8 cellular contexts compared by ENCODE assay signal in genomic region chr3:132659000-132659369, GRCh38. TPM values are rescaled to one million over a fixed set of nuclear protein-coding genes. Genes with fewer than 3 reads are reported as not detected.
DNase-seq lines count a peak whose midpoint lies in the region; ATAC-seq, FAIRE-seq and TF ChIP-seq lines count a peak whose summit lies in the region.

No MANE protein-coding gene starts in this region.

- no peak for TF ChIP-seq CTCF in CD4-positive, alpha-beta T cell (IDR thresholded peaks at IDR 0.05)
- no peak for TF ChIP-seq CTCF in keratinocyte (optimal IDR thresholded peaks at IDR 0.05 in 1 of 3, IDR thresholded peaks at IDR 0.05 in 1 of 3, conservative IDR thresholded peaks at IDR 0.05 in 1 of 3; ENCODE audit: extremely low read depth in 1 of 3, insufficient read depth in 2 of 3, low read length in 3 of 3)

- H3K27ac Mint-ChIP-seq in CD4-positive, alpha-beta T cell: peak overlapping the region; percentile 98
- peak overlapping the region; percentile 94 for H3K27ac Mint-ChIP-seq in activated naive CD8-positive, alpha-beta T cell treated with anti-CD3 and anti-CD28 coated beads, Interleukin-2, amount 10 ng/mL, durations not matched to agents 7 days and 5 days

- dilution Hi-C loops in keratinocyte (cut with MboI; ENCODE audit: extremely low pct_ligation_motif_present, low sequenced_read_pairs): no loop called here

- peak overlapping the region; percentile 86 to 99 (median 98) for H3K4me3 ChIP-seq in keratinocyte (ENCODE audit: control insufficient read depth in 2 of 3, extremely low read depth in 1 of 3, insufficient read depth in 2 of 3, low read depth in 1 of 3, low read length in 3 of 3)

- CTCF ChIA-PET in CD4-positive, alpha-beta T cell (lab: Charles Lee): interaction anchor here (1.3 to 1.8 kb wide), 4 partner anchors 11 to 17 kb away, joined by 3 to 6 read pairs (median 4); no protein-coding TSS in a partner anchor
- CTCF ChIA-PET in HEK293T (lab: Yijun Ruan, JAX): interaction anchor here (0.6 to 1.5 kb wide), 4 partner anchors 25 to 1195 kb away, joined by 3 read pairs; no protein-coding TSS in a partner anchor

- DNase-seq in CD4-positive, alpha-beta T cell: no peak
- DNase-seq in HEK293T (ENCODE audit: extremely low spot score) (peak; percentile 49), keratinocyte (ENCODE audit: low read depth, low spot score) (no peak), stromal cell of bone marrow (ENCODE audit: low read depth) (peak; percentile 3), RCC 7860 (ENCODE audit: low spot score) (no peak)
- no peak for DNase-seq in activated naive CD8-positive, alpha-beta T cell treated with anti-CD3 and anti-CD28 coated beads, Interleukin-2, amount 10 ng/mL, durations not matched to agents 7 days and 5 days

- no peak for ATAC-seq in CD4-positive, alpha-beta T cell (ENCODE audit: poor library complexity)
- no peak for ATAC-seq in activated naive CD8-positive, alpha-beta T cell treated with anti-CD3 and anti-CD28 coated beads, Interleukin-2, amount 10 ng/mL, durations not matched to agents 7 days and 5 days (ENCODE audit: low read depth)
- no peak for ATAC-seq in GM21390 (IDR thresholded peaks at IDR 0.05; ENCODE audit: unreplicated experiment)
- no peak for ATAC-seq in GM21737 (IDR thresholded peaks at IDR 0.05; ENCODE audit: unreplicated experiment)

- H3K9me1 ChIP-seq in keratinocyte (ENCODE audit: control insufficient read depth, extremely low read depth, insufficient read depth, low read length): no peaks in the 10 kb centered on the region

- H4K20me1 ChIP-seq in keratinocyte (ENCODE audit: control insufficient read depth, extremely low read depth, insufficient read depth, low read length): no peaks in the 10 kb centered on the region

- H3K27me3 ChIP-seq in CD4-positive, alpha-beta T cell (ENCODE audit: control insufficient read depth, insufficient read depth, low read length): no peaks in the 10 kb centered on the region
- H3K27me3 ChIP-seq in keratinocyte (ENCODE audit: control insufficient read depth, extremely low read depth, insufficient read depth, low read length): no peaks in the 10 kb centered on the region

- H3K4me1 Mint-ChIP-seq in CD4-positive, alpha-beta T cell (ENCODE audit: low read depth): peaks cover 74% of the 10 kb centered on the region
- peaks cover 36% of the 10 kb centered on the region for H3K4me1 Mint-ChIP-seq in activated naive CD8-positive, alpha-beta T cell treated with anti-CD3 and anti-CD28 coated beads, Interleukin-2, amount 10 ng/mL, durations not matched to agents 7 days and 5 days

- H3K36me3 ChIP-seq in keratinocyte (ENCODE audit: control insufficient read depth in 2 of 2, extremely low read depth in 1 of 2, insufficient read depth in 2 of 2, low read length in 2 of 2): no peaks in the 10 kb centered on the region

- no peaks in the 10 kb centered on the region for H3K9me3 Mint-ChIP-seq in CD4-positive, alpha-beta T cell
- no peaks in the 10 kb centered on the region for H3K9me3 Mint-ChIP-seq in activated naive CD8-positive, alpha-beta T cell treated with anti-CD3 and anti-CD28 coated beads, Interleukin-2, amount 10 ng/mL, durations not matched to agents 7 days and 5 days

- H3K9ac ChIP-seq in keratinocyte (ENCODE audit: control insufficient read depth, extremely low read depth, insufficient read depth, low read length): peak overlapping the region; percentile 95

- FAIRE-seq in keratinocyte (lab: Jason Lieb, UNC) (peak; percentile 57), RCC 7860 (lab: Jason Lieb, UNC) (no peak)

- H3K4me2 ChIP-seq in keratinocyte (ENCODE audit: control insufficient read depth, extremely low read depth, insufficient read depth, low read depth, low read length): peak overlapping the region; percentile 97

- H3K4me1 ChIP-seq in keratinocyte (ENCODE audit: control insufficient read depth, extremely low read depth, insufficient read depth, low read length): peaks cover 14% of the 10 kb centered on the region

- H2AFZ ChIP-seq in keratinocyte (ENCODE audit: control insufficient read depth, low read length): peak overlapping the region; percentile 81

- H3K79me2 ChIP-seq in keratinocyte (ENCODE audit: control insufficient read depth, insufficient read depth, low read length): peaks cover 51% of the 10 kb centered on the region

- intact Hi-C loops in CD4-positive, alpha-beta T cell (cut with DNase I, micrococcal nuclease): loop anchor here in 1 of 2 experiments (5.0 to 10.0 kb wide), 2 partner anchors 916 to 1157 kb away; partner anchors contain the start of genes CDV3 and MRPL3

- H3K36me3 Mint-ChIP-seq in CD4-positive, alpha-beta T cell (ENCODE audit: low read depth): peaks cover 23% of the 10 kb centered on the region
- peaks cover 4% of the 10 kb centered on the region for H3K36me3 Mint-ChIP-seq in activated naive CD8-positive, alpha-beta T cell treated with anti-CD3 and anti-CD28 coated beads, Interleukin-2, amount 10 ng/mL, durations not matched to agents 7 days and 5 days

- no peaks in the 10 kb centered on the region for H3K9me3 ChIP-seq in CD4-positive, alpha-beta T cell (ENCODE audit: control insufficient read depth, low read length)
- H3K9me3 ChIP-seq in keratinocyte (ENCODE audit: control insufficient read depth, low read depth, low read length): no peaks in the 10 kb centered on the region

- peak overlapping the region; percentile 100 for H3K4me3 Mint-ChIP-seq in CD4-positive, alpha-beta T cell
- H3K4me3 Mint-ChIP-seq in activated naive CD8-positive, alpha-beta T cell treated with anti-CD3 and anti-CD28 coated beads, Interleukin-2, amount 10 ng/mL, durations not matched to agents 7 days and 5 days: peak overlapping the region; percentile 96

- H3K27me3 Mint-ChIP-seq in CD4-positive, alpha-beta T cell: no peaks in the 10 kb centered on the region
- H3K27me3 Mint-ChIP-seq in activated naive CD8-positive, alpha-beta T cell treated with anti-CD3 and anti-CD28 coated beads, Interleukin-2, amount 10 ng/mL, durations not matched to agents 7 days and 5 days: no peaks in the 10 kb centered on the region

- no peak overlapping the region for H3K27ac ChIP-seq in CD4-positive, alpha-beta T cell (ENCODE audit: low read depth, low read length)
- peak overlapping the region; percentile 95 for H3K27ac ChIP-seq in keratinocyte (ENCODE audit: control insufficient read depth, insufficient read depth, low read length)

- POLR2A ChIA-PET in CD4-positive, alpha-beta T cell (lab: Charles Lee): interaction anchor here (0.8 to 1.4 kb wide), 3 partner anchors 14 to 25 kb away, joined by 3 to 8 read pairs (median 4); no protein-coding TSS in a partner anchor
- POLR2A ChIA-PET in HEK293T (lab: Yijun Ruan, JAX): interaction anchor here (0.7 to 2.4 kb wide), 11 partner anchors 11 to 65 kb away, joined by 3 to 6 read pairs (median 3); no protein-coding TSS in a partner anchor
- POLR2A ChIA-PET in activated naive CD8-positive, alpha-beta T cell treated with anti-CD3 and anti-CD28 coated beads, Interleukin-2, amount 10 ng/mL, durations not matched to agents 7 days and 5 days (lab: Charles Lee): interaction anchor here (0.8 kb wide), 1 partner anchor 14 kb away, joined by 3 read pairs; no protein-coding TSS in a partner anchor

TF ChIP-seq in HEK293T, 16 proteins besides CTCF, POLR2A, EP300 and RAD21:
- TF ChIP-seq L3MBTL2 (conservative IDR thresholded peaks at IDR 0.05) (no peak), ARNT (IDR thresholded peaks at IDR 0.05) (no peak), SP1 (IDR thresholded peaks at IDR 0.05) (no peak), NFRKB (IDR thresholded peaks at IDR 0.05) (peak; percentile 40; the same call in 1 of the 2 replicates), CTBP1 (IDR thresholded peaks at IDR 0.05; ENCODE audit: borderline replicate concordance) (no peak), SUZ12 (IDR thresholded peaks at IDR 0.05) (no peak), ELF4 (IDR thresholded peaks at IDR 0.05) (0 out of 2 replicates have a peak, but pooled peaks have one; percentile 13), HDGF (IDR thresholded peaks at IDR 0.05; ENCODE audit: borderline replicate concordance) (no peak)

RNA-seq across cellular contexts. Expression of gene ACAD11, which starts 0.6 kb away (rescaled TPM):
- 10 to 100 TPM; 26.6 to 27.9 TPM for total RNA-seq in CD4-positive, alpha-beta T cell
- total RNA-seq in activated naive CD8-positive, alpha-beta T cell treated with anti-CD3 and anti-CD28 coated beads, Interleukin-2, amount 10 ng/mL, durations not matched to agents 7 days and 5 days: 10 to 100 TPM; 18.5 to 19.4 TPM
- 15.4 to 32.1 TPM (median 28.4 TPM) in 3 replicates for polyA plus RNA-seq in keratinocyte
- polyA plus RNA-seq in keratinocyte (2011; ENCODE audit: low read depth): 5.0 TPM
- polyA plus RNA-seq in keratinocyte (2011; cell fraction: cytosol; rRNA removed): 6.6 and 9.4 TPM in 2 replicates
- polyA plus RNA-seq in keratinocyte (2011; cell fraction: nucleus; rRNA removed): 79.8 and 86.5 TPM in 2 replicates
- 10.4 and 11.9 TPM in 2 replicates for polyA plus RNA-seq in keratinocyte (2012; ENCODE audit: low replicate concordance)
- 14.3 to 42.5 TPM (median 16.6 TPM) in 3 replicates for polyA minus RNA-seq in keratinocyte
- polyA minus RNA-seq in keratinocyte (2011; cell fraction: cytosol; rRNA and poly(A)+ RNA removed): 13.4 TPM
- 24.7 and 49.5 TPM in 2 replicates for polyA minus RNA-seq in keratinocyte (2011; cell fraction: nucleus; rRNA and poly(A)+ RNA removed)

RNA-seq across cellular contexts. Expression of gene UBA5, which starts 1.1 kb away (rescaled TPM):
- total RNA-seq in CD4-positive, alpha-beta T cell: 10 to 100 TPM; 35.4 to 39.2 TPM
- total RNA-seq in activated naive CD8-positive, alpha-beta T cell treated with anti-CD3 and anti-CD28 coated beads, Interleukin-2, amount 10 ng/mL, durations not matched to agents 7 days and 5 days: 10 to 100 TPM; 33.6 to 43.3 TPM
- 22.5 to 48.0 TPM (median 25.4 TPM) in 3 replicates for polyA plus RNA-seq in keratinocyte
- 27.9 TPM for polyA plus RNA-seq in keratinocyte (2011; ENCODE audit: low read depth)
- polyA plus RNA-seq in keratinocyte (2011; cell fraction: cytosol; rRNA removed): 20.9 and 38.0 TPM in 2 replicates
- 25.8 and 42.3 TPM in 2 replicates for polyA plus RNA-seq in keratinocyte (2011; cell fraction: nucleus; rRNA removed)
- polyA plus RNA-seq in keratinocyte (2012; ENCODE audit: low replicate concordance): 20.0 and 28.2 TPM in 2 replicates
- 4.9 to 22.4 TPM (median 10.6 TPM) in 3 replicates for polyA minus RNA-seq in keratinocyte
- 37.8 TPM for polyA minus RNA-seq in keratinocyte (2011; cell fraction: cytosol; rRNA and poly(A)+ RNA removed)
- 27.1 and 34.6 TPM in 2 replicates for polyA minus RNA-seq in keratinocyte (2011; cell fraction: nucleus; rRNA and poly(A)+ RNA removed)

Comparison
In these comparisons a context has a peak if more than half of its experiments do, and no peak if none do; other contexts are left out.
1. DNase-seq: peak in HEK293T (single experiment) and stromal cell of bone marrow (single experiment); none in CD4-positive, alpha-beta T cell (0 of 10), activated naive CD8-positive, alpha-beta T cell treated with anti-CD3 and anti-CD28 coated beads, Interleukin-2, amount 10 ng/mL, durations not matched to agents 7 days and 5 days (single experiment), keratinocyte (single experiment) and RCC 7860 (single experiment).